ENCODE assay signal across 23 cellular contexts in the genomic region with DNA sequence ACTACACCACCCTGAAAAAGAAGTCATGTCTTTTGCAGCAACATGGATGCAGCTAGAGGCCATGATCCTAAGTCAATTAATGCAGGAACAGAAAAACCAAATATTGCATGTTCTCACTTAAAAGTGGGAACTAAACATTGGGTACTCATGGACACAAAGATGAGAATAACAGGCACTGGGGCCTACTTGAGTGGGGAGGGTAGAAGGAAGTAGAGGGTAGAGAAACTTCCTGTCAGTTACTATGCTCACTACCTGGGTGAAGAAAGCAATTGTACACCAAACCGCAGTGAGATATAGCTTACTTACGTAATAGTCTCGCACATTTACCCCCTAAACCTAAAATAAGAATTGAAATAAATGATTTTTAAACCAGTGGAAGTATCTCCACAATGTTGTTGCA.
"Had no signal": no experiment of that assay in that cellular context is flagged by ENCODE, and none has a peak within 500 bp of the region (broad histone marks: within the 10 kb centered on the region; RNA-seq: fewer than 3 reads in every experiment).

No MANE protein-coding gene starts in this region.

- H3K4me3 ChIP-seq: breast epithelium, K562, SJCRH30 had no signal

- H3K27ac ChIP-seq: breast epithelium, SJCRH30 had no signal

- ATAC-seq: activated CD8-positive, alpha-beta T cell treated with anti-CD3 and anti-CD28 coated beads, Interleukin-2, amount 10 ng/mL, durations not matched to agents 7 days and 5 days; K562; WTC11 had no signal

- H3K4me1 Mint-ChIP-seq: activated naive CD4-positive, alpha-beta T cell treated with anti-CD3 and anti-CD28 coated beads, Interleukin-2, amount 50 U/mL, for 24 hours; WTC11 had no signal

- H3K27me3 Mint-ChIP-seq: activated naive CD4-positive, alpha-beta T cell treated with anti-CD3 and anti-CD28 coated beads, Interleukin-2, amount 50 U/mL, for 24 hours had no signal

- H3K27me3 ChIP-seq: breast epithelium, SJCRH30 had no signal

- DNase-seq: activated CD4-positive, alpha-beta T cell treated with anti-CD3 and anti-CD28 coated beads for 48 hours; activated CD4-positive, alpha-beta T cell treated with anti-CD3 and anti-CD28 coated beads, Interleukin-2, amount 50 U/mL, for 4 hours; activated CD4-positive, CD25-positive, alpha-beta regulatory T cell treated with anti-CD3 and anti-CD28 coated beads, Interleukin-2, amount 50 U/mL, for 72 hours; activated CD8-positive, alpha-beta memory T cell treated with anti-CD3 and anti-CD28 coated beads, Interleukin-2, amount 50 U/mL, for 48 hours; activated CD8-positive, alpha-beta T cell treated with anti-CD3 and anti-CD28 coated beads, Interleukin-2, amount 10 ng/mL, durations not matched to agents 7 days and 5 days; activated T-cell treated with anti-CD3 and anti-CD28 coated beads, Interleukin-2, amount 50 U/mL, for 1 hour; aorta; central memory CD4-positive, alpha-beta T cell; NCI-H1092 treated with DMSO at 0.1 percent for 48 hours; NCI-H1436; NCI-H1694 treated with DMSO at 0.1 percent for 48 hours; NCI-H2029 treated with DMSO at 0.1 percent for 48 hours; NCI-H345; NCI-H510A; NCI-H526 treated with DMSO at 0.1 percent for 48 hours; NCI-H82; SJCRH30; SK-N-SH had no signal

- H3K36me3 Mint-ChIP-seq: activated naive CD4-positive, alpha-beta T cell treated with anti-CD3 and anti-CD28 coated beads, Interleukin-2, amount 50 U/mL, for 24 hours; WTC11 had no signal

- H3K27ac Mint-ChIP-seq: activated CD8-positive, alpha-beta T cell treated with anti-CD3 and anti-CD28 coated beads, Interleukin-2, amount 10 ng/mL, durations not matched to agents 7 days and 5 days; activated naive CD4-positive, alpha-beta T cell treated with anti-CD3 and anti-CD28 coated beads, Interleukin-2, amount 50 U/mL, for 24 hours; T-helper 1 cell treated with Interleukin-12 subunit alpha and Interleukin-12 subunit beta and Interleukin-4 antibody, amounts not matched to agents 30 μg/mL and 1 μg/mL, for 36 hours; WTC11 had no signal

- H3K4me3 Mint-ChIP-seq: activated CD8-positive, alpha-beta T cell treated with anti-CD3 and anti-CD28 coated beads, Interleukin-2, amount 10 ng/mL, durations not matched to agents 7 days and 5 days; activated naive CD4-positive, alpha-beta T cell treated with anti-CD3 and anti-CD28 coated beads, Interleukin-2, amount 50 U/mL, for 24 hours; T-helper 1 cell treated with Interleukin-12 subunit alpha and Interleukin-12 subunit beta and Interleukin-4 antibody, amounts not matched to agents 30 μg/mL and 1 μg/mL, for 36 hours; WTC11 had no signal
